ENCODE assay signal across 9 cellular contexts in the genomic region with DNA sequence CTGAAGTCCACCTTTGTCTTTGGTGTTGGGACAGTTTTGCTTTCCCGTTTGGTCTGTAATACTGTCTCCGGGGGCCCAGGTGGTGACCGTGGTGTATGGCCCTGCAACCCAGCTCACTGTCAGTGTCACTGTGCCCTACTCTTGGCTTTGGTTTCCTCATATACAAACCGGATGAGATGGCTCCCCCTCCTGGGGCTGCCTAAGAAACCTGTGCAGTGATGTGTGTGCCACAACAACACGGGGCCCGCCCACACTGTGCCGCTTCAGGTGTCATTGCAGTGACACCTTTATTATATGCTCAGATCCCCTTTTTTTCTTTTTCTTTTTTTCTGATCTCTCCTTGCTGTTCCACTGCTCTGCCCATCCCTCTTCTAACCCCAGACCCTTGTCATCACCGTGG.
DNase-seq lines count a peak whose midpoint lies in the region; ATAC-seq and TF ChIP-seq lines count a peak whose summit lies in the region.
"Had no signal": no experiment of that assay in that cellular context is flagged by ENCODE, and none has a peak within 500 bp of the region (broad histone marks: within the 10 kb centered on the region; RNA-seq: fewer than 3 reads in every experiment).

No MANE protein-coding gene starts in this region.

- H3K4me3 ChIP-seq in breast epithelium (no peak overlapping the region), smooth muscle cell (no peak overlapping the region), hepatocyte (no peak overlapping the region)

- no peak for TF ChIP-seq CTCF in MCF 10A (IDR thresholded peaks at IDR 0.05; ENCODE audit: unreplicated experiment)
- no peak for TF ChIP-seq CTCF in breast epithelium (IDR thresholded peaks at IDR 0.05)
- no peak for TF ChIP-seq CTCF in smooth muscle cell (IDR thresholded peaks at IDR 0.05; ENCODE audit: borderline replicate concordance, insufficient read depth, poor library complexity, severe bottlenecking)
- TF ChIP-seq CTCF in hepatocyte (IDR thresholded peaks at IDR 0.05; ENCODE audit: poor library complexity) = no peak

- H2AFZ ChIP-seq in smooth muscle cell (ENCODE audit: low read depth) (no peak overlapping the region), hepatocyte (no peak overlapping the region)

- H3K27me3 Mint-ChIP-seq in MCF 10A (ENCODE audit: insufficient read depth, unreplicated experiment) = no peaks in the 10 kb centered on the region
- no peaks in the 10 kb centered on the region for H3K27me3 Mint-ChIP-seq in stimulated activated naive CD8-positive, alpha-beta T cell treated with anti-CD3 and anti-CD28 coated beads, Interleukin-15, amount 100 ng/mL, for 72 hours

- H3K9me2 ChIP-seq in hepatocyte (replicated peaks; ENCODE audit: insufficient read depth) = no peaks in the 10 kb centered on the region

- H3K4me1 ChIP-seq in breast epithelium = no peaks in the 10 kb centered on the region
- no peaks in the 10 kb centered on the region for H3K4me1 ChIP-seq in smooth muscle cell (ENCODE audit: low read depth)
- H3K4me1 ChIP-seq in hepatocyte (ENCODE audit: insufficient read depth) = no peaks in the 10 kb centered on the region

- H4K20me1 ChIP-seq in smooth muscle cell (ENCODE audit: low read depth) (no peaks in the 10 kb centered on the region), hepatocyte (ENCODE audit: insufficient read depth, poor library complexity, severe bottlenecking) (no peaks in the 10 kb centered on the region)

- H3K27me3 ChIP-seq in breast epithelium (no peaks in the 10 kb centered on the region), smooth muscle cell (ENCODE audit: low read depth) (no peaks in the 10 kb centered on the region), hepatocyte (no peaks in the 10 kb centered on the region)

- CTCF ChIA-PET in MCF 10A (lab: Yijun Ruan, JAX) = interaction anchor here (0.5 to 1.0 kb wide), 3 partner anchors 10 to 1555 kb away, joined by 3 read pairs; no protein-coding TSS in a partner anchor

- TF ChIP-seq POLR2A in breast epithelium (IDR thresholded peaks at IDR 0.05) = no peak

- POLR2A ChIA-PET in MCF 10A (lab: Yijun Ruan, JAX) = no interaction called here

- H3K4me3 Mint-ChIP-seq in MCF 10A (ENCODE audit: unreplicated experiment) = no peak overlapping the region
- no peak overlapping the region for H3K4me3 Mint-ChIP-seq in stimulated activated naive CD8-positive, alpha-beta T cell treated with anti-CD3 and anti-CD28 coated beads, Interleukin-15, amount 100 ng/mL, for 72 hours

- peaks cover 22% of the 10 kb centered on the region for H3K4me1 Mint-ChIP-seq in MCF 10A (ENCODE audit: insufficient read depth, unreplicated experiment)
- H3K4me1 Mint-ChIP-seq in stimulated activated naive CD8-positive, alpha-beta T cell treated with anti-CD3 and anti-CD28 coated beads, Interleukin-15, amount 100 ng/mL, for 72 hours = peaks cover 23% of the 10 kb centered on the region

- H3K27ac Mint-ChIP-seq in MCF 10A (ENCODE audit: low read depth, unreplicated experiment) = peak overlapping the region; percentile 6
- H3K27ac Mint-ChIP-seq in stimulated activated naive CD8-positive, alpha-beta T cell treated with anti-CD3 and anti-CD28 coated beads, Interleukin-15, amount 100 ng/mL, for 72 hours = peak overlapping the region in 1 of 2 donors; percentile 42

- BruUV-seq in MCF 10A (replicated peaks; lab: Mats Ljungman, UMichigan) = no TSS peak

- no peaks in the 10 kb centered on the region for H3K79me2 ChIP-seq in smooth muscle cell (ENCODE audit: low read depth)
- H3K79me2 ChIP-seq in hepatocyte = no peaks in the 10 kb centered on the region

- peaks cover 70% of the 10 kb centered on the region for H3K36me3 Mint-ChIP-seq in MCF 10A (ENCODE audit: insufficient read depth, unreplicated experiment)

- no peaks in the 10 kb centered on the region for H3K36me3 ChIP-seq in breast epithelium
- H3K36me3 ChIP-seq in smooth muscle cell (ENCODE audit: low read depth) = peaks cover 7% of the 10 kb centered on the region
- H3K36me3 ChIP-seq in hepatocyte (replicated peaks; ENCODE audit: insufficient read depth, low read depth) = no peaks in the 10 kb centered on the region

- no peak for DNase-seq in MCF 10A (ENCODE audit: unreplicated experiment)
- no peak for DNase-seq in breast epithelium (ENCODE audit: low spot score in 2 of 2)
- DNase-seq in activated T-cell treated with anti-CD3 and anti-CD28 coated beads for 4 hours = peak; percentile 19
- no peak for DNase-seq in stimulated activated naive CD8-positive, alpha-beta T cell treated with anti-CD3 and anti-CD28 coated beads, Interleukin-15, amount 100 ng/mL, for 72 hours
- DNase-seq in DMS79 treated with DMSO at 0.1 percent for 48 hours (lab: John Stamatoyannopoulos, UW) = no peak
- DNase-seq in smooth muscle cell (lab: John Stamatoyannopoulos, UW; ENCODE audit: unreplicated experiment) = no peak
- no peak for DNase-seq in hepatocyte (ENCODE audit: low spot score)

- ATAC-seq in HG03135 (IDR thresholded peaks at IDR 0.05; ENCODE audit: unreplicated experiment) = peak; percentile 92
- ATAC-seq in stimulated activated naive CD8-positive, alpha-beta T cell treated with anti-CD3 and anti-CD28 coated beads, Interleukin-15, amount 100 ng/mL, for 72 hours = peak; percentile 78

- H3F3A ChIP-seq in smooth muscle cell (ENCODE audit: low read depth) = no peaks in the 10 kb centered on the region

- H3K27ac ChIP-seq in breast epithelium (no peak overlapping the region), smooth muscle cell (ENCODE audit: low read depth) (no peak overlapping the region), hepatocyte (no peak overlapping the region)
- H3K27ac ChIP-seq: C4-2B had no signal

- H3K9me3 ChIP-seq in breast epithelium (no peaks in the 10 kb centered on the region), smooth muscle cell (replicated peaks; ENCODE audit: low read depth) (no peaks in the 10 kb centered on the region), hepatocyte (ENCODE audit: low read depth) (no peaks in the 10 kb centered on the region)

- intact Hi-C loops in MCF 10A (cut with micrococcal nuclease) (no loop called here), breast epithelium (cut with DNase I; ENCODE audit: low total_unique reads) (no loop called here)

- WGBS in smooth muscle cell (ENCODE audit: low lambda C conversion rate) = 95% methylated on average over 8 of the region's 8 CpGs
- 97% methylated on average over 8 of the region's 8 CpGs for WGBS in hepatocyte (ENCODE audit: low lambda C conversion rate, missing lambda C conversion rate)

- H3K4me2 ChIP-seq in smooth muscle cell = no peak overlapping the region
- no peak overlapping the region for H3K4me2 ChIP-seq in hepatocyte

- no peak overlapping the region for H3K9ac ChIP-seq in smooth muscle cell (ENCODE audit: low read depth)

- H3K9me3 Mint-ChIP-seq in MCF 10A (ENCODE audit: unreplicated experiment) = no peaks in the 10 kb centered on the region
- H3K9me3 Mint-ChIP-seq in stimulated activated naive CD8-positive, alpha-beta T cell treated with anti-CD3 and anti-CD28 coated beads, Interleukin-15, amount 100 ng/mL, for 72 hours = no peaks in the 10 kb centered on the region
